1 cellular context compared by ENCODE assay signal in the genomic region with DNA sequence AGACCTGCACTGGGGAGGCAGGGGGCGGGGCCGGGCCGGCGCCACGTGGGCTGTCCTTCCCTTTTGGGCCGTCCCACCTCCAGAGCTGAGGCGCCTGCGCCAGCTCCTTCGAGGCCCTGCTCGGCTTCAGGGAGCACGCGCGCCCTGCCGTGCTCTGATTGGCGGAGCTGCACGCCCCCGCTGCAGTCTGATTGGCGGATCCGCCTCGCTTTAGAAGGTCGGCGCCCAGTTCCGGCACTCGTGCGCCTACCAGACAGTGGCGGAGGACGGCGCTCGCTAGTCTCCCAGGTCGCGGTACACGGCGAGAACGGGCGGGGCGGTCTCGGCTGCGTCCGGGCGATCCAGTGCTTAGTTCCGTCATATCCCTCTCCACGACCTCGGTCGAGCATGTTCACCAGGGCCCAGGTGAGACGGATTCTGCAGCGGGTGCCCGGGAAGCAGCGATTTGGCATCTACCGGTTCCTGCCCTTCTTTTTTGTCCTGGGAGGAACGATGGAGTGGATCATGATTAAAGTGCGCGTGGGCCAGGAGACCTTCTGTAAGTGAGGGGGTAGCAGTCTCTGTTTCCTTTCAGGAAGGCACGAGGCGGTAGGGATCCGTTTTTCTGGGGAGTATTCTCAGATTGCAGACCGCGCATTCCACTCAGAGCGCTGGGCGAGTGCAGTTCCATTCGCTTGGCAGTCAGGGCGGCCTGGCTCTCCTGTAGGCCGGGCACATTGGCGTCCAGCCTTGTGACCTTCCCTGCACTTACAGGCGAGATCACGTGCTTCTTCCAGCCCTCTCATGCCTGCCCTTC.
TF ChIP-seq lines count a peak whose summit lies in the region.

A gene with protein sequence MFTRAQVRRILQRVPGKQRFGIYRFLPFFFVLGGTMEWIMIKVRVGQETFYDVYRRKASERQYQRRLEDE (plus strand): TSS at position 237 of the 796 bp plus-strand sequence. CDS start 151 bp downstream, at position 388.

TF ChIP-seq in H1, 55 proteins besides CTCF, POLR2A, EP300 and RAD21 (continues in another document):
- TF ChIP-seq TAF1 (IDR thresholded peaks at IDR 0.05; ENCODE audit: low read depth, low read length) (peak; percentile 96), CBX8 (IDR thresholded peaks at IDR 0.05; ENCODE audit: borderline replicate concordance, low read depth, low read length) (no peak), EZH2 (IDR thresholded peaks at IDR 0.05; ENCODE audit: low read depth, low read length, severe bottlenecking) (no peak), BCL11A (IDR thresholded peaks at IDR 0.05; ENCODE audit: low read depth in 2 of 2, low read length in 2 of 2) (no peak), SP4 (IDR thresholded peaks at IDR 0.05; ENCODE audit: low read length) (no peak), CHD1 (IDR thresholded peaks at IDR 0.05; ENCODE audit: low read depth, low read length) (no peak), SP2 (IDR thresholded peaks at IDR 0.05; ENCODE audit: low read length) (no peak), KDM5A (IDR thresholded peaks at IDR 0.05; ENCODE audit: low read length) (0 out of 2 replicates have a peak, but pooled peaks have one; percentile 44), SP1 (IDR thresholded peaks at IDR 0.05; ENCODE audit: low read depth, low read length) (peak; percentile 80; the same call in 1 of the 2 replicates), HDAC6 (IDR thresholded peaks at IDR 0.05; ENCODE audit: low read depth, low read length) (no peak), NRF1 (IDR thresholded peaks at IDR 0.05; ENCODE audit: low read depth, low read length) (peak; percentile 87), RBBP5 (IDR thresholded peaks at IDR 0.05; ENCODE audit: borderline replicate concordance, low read depth, low read length) (peak; percentile 73), FOSL1 (IDR thresholded peaks at IDR 0.05; ENCODE audit: insufficient read depth, low read depth, low read length) (no peak), KDM1A (IDR thresholded peaks at IDR 0.05; ENCODE audit: borderline replicate concordance, low read length) (no peak), RXRA (IDR thresholded peaks at IDR 0.05; ENCODE audit: insufficient read depth, low read depth, low read length) (no peak), POLR2AphosphoS5 (IDR thresholded peaks at IDR 0.05; ENCODE audit: low read depth, low read length) (peak; percentile 95), BACH1 (IDR thresholded peaks at IDR 0.05; ENCODE audit: low read length) (peak; percentile 13; the same call in 1 of the 2 replicates), SIN3A (conservative IDR thresholded peaks at IDR 0.05 in 1 of 2, IDR thresholded peaks at IDR 0.05 in 1 of 2; ENCODE audit: low read depth in 1 of 2, low read length in 2 of 2) (peak in 1 of 2 experiments; percentile 46; a peak in 1 of 4 replicates), TAF7 (optimal IDR thresholded peaks at IDR 0.05; ENCODE audit: borderline replicate concordance, low read depth, low read length) (peak; percentile 90), JUND (IDR thresholded peaks at IDR 0.05; ENCODE audit: low read length) (no peak), YY1 (IDR thresholded peaks at IDR 0.05; ENCODE audit: low read depth, low read length) (no peak), CHD2 (IDR thresholded peaks at IDR 0.05; ENCODE audit: low read length) (peak; percentile 68), GABPA (IDR thresholded peaks at IDR 0.05; ENCODE audit: borderline replicate concordance, insufficient read depth, low read length) (no peak; the same call in 1 of the 2 replicates), KDM4A (IDR thresholded peaks at IDR 0.05; ENCODE audit: low read depth, low read length, severe bottlenecking) (peak; percentile 54), SRF (IDR thresholded peaks at IDR 0.05; ENCODE audit: low read depth, low read length) (no peak), RFX5 (IDR thresholded peaks at IDR 0.05; ENCODE audit: borderline replicate concordance, low read depth, low read length) (no peak), EGR1 (IDR thresholded peaks at IDR 0.05; ENCODE audit: borderline replicate concordance, low read depth, low read length) (peak; percentile 100), POU5F1 (IDR thresholded peaks at IDR 0.05; ENCODE audit: low read depth, low read length) (no peak), NANOG (IDR thresholded peaks at IDR 0.05; ENCODE audit: insufficient read depth, low read depth, low read length, poor library complexity, severe bottlenecking) (no peak), CREB1 (IDR thresholded peaks at IDR 0.05) (no peak; the same call in 1 of the 2 replicates), ZNF274 (IDR thresholded peaks at IDR 0.05; ENCODE audit: borderline replicate concordance, extremely low read depth, low read length) (no peak), MAFK (IDR thresholded peaks at IDR 0.05; ENCODE audit: low read depth, low read length) (no peak), SAP30 (IDR thresholded peaks at IDR 0.05; ENCODE audit: insufficient read depth, insufficient replicate concordance, low read length) (peak; percentile 67), CBX5 (IDR thresholded peaks at IDR 0.05; ENCODE audit: low read depth, low read length) (no peak), ASH2L (IDR thresholded peaks at IDR 0.05; ENCODE audit: low read length) (peak; percentile 86), SIX5 (IDR thresholded peaks at IDR 0.05; ENCODE audit: low read depth, low read length) (no peak), CTBP2 (IDR thresholded peaks at IDR 0.05; ENCODE audit: borderline replicate concordance, insufficient read depth, insufficient read length, low read length) (no peak), GTF2F1 (IDR thresholded peaks at IDR 0.05; ENCODE audit: borderline replicate concordance, low read depth, low read length) (peak; percentile 90), TBP (IDR thresholded peaks at IDR 0.05; ENCODE audit: low read depth, low read length) (peak; percentile 95), HDAC2 (IDR thresholded peaks at IDR 0.05; ENCODE audit: borderline replicate concordance in 1 of 2, low read depth in 2 of 2, low read length in 2 of 2) (no peak), JUN (IDR thresholded peaks at IDR 0.05; ENCODE audit: low read depth, low read length) (no peak), TCF12 (IDR thresholded peaks at IDR 0.05; ENCODE audit: low read depth, low read length) (no peak), TEAD4 (IDR thresholded peaks at IDR 0.05; ENCODE audit: low read depth, low read length) (no peak), RNF2 (IDR thresholded peaks at IDR 0.05; ENCODE audit: borderline replicate concordance, low read depth, low read length, missing control alignments, poor library complexity, severe bottlenecking) (no peak), SIRT6 (IDR thresholded peaks at IDR 0.05; ENCODE audit: low read length) (no peak), CEBPB (IDR thresholded peaks at IDR 0.05; ENCODE audit: low read depth, low read length) (no peak), SUZ12 (IDR thresholded peaks at IDR 0.05; ENCODE audit: low read length) (no peak), BRCA1 (IDR thresholded peaks at IDR 0.05; ENCODE audit: low read depth, low read length) (no peak)
- TF ChIP-seq, protein P1, sequence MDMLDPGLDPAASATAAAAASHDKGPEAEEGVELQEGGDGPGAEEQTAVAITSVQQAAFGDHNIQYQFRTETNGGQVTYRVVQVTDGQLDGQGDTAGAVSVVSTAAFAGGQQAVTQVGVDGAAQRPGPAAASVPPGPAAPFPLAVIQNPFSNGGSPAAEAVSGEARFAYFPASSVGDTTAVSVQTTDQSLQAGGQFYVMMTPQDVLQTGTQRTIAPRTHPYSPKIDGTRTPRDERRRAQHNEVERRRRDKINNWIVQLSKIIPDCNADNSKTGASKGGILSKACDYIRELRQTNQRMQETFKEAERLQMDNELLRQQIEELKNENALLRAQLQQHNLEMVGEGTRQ (IDR thresholded peaks at IDR 0.05; ENCODE audit: low read length): peak; percentile 85
- TF ChIP-seq, protein P2, sequence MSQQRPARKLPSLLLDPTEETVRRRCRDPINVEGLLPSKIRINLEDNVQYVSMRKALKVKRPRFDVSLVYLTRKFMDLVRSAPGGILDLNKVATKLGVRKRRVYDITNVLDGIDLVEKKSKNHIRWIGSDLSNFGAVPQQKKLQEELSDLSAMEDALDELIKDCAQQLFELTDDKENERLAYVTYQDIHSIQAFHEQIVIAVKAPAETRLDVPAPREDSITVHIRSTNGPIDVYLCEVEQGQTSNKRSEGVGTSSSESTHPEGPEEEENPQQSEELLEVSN (IDR thresholded peaks at IDR 0.05): peak; percentile 95
- TF ChIP-seq, protein P3, sequence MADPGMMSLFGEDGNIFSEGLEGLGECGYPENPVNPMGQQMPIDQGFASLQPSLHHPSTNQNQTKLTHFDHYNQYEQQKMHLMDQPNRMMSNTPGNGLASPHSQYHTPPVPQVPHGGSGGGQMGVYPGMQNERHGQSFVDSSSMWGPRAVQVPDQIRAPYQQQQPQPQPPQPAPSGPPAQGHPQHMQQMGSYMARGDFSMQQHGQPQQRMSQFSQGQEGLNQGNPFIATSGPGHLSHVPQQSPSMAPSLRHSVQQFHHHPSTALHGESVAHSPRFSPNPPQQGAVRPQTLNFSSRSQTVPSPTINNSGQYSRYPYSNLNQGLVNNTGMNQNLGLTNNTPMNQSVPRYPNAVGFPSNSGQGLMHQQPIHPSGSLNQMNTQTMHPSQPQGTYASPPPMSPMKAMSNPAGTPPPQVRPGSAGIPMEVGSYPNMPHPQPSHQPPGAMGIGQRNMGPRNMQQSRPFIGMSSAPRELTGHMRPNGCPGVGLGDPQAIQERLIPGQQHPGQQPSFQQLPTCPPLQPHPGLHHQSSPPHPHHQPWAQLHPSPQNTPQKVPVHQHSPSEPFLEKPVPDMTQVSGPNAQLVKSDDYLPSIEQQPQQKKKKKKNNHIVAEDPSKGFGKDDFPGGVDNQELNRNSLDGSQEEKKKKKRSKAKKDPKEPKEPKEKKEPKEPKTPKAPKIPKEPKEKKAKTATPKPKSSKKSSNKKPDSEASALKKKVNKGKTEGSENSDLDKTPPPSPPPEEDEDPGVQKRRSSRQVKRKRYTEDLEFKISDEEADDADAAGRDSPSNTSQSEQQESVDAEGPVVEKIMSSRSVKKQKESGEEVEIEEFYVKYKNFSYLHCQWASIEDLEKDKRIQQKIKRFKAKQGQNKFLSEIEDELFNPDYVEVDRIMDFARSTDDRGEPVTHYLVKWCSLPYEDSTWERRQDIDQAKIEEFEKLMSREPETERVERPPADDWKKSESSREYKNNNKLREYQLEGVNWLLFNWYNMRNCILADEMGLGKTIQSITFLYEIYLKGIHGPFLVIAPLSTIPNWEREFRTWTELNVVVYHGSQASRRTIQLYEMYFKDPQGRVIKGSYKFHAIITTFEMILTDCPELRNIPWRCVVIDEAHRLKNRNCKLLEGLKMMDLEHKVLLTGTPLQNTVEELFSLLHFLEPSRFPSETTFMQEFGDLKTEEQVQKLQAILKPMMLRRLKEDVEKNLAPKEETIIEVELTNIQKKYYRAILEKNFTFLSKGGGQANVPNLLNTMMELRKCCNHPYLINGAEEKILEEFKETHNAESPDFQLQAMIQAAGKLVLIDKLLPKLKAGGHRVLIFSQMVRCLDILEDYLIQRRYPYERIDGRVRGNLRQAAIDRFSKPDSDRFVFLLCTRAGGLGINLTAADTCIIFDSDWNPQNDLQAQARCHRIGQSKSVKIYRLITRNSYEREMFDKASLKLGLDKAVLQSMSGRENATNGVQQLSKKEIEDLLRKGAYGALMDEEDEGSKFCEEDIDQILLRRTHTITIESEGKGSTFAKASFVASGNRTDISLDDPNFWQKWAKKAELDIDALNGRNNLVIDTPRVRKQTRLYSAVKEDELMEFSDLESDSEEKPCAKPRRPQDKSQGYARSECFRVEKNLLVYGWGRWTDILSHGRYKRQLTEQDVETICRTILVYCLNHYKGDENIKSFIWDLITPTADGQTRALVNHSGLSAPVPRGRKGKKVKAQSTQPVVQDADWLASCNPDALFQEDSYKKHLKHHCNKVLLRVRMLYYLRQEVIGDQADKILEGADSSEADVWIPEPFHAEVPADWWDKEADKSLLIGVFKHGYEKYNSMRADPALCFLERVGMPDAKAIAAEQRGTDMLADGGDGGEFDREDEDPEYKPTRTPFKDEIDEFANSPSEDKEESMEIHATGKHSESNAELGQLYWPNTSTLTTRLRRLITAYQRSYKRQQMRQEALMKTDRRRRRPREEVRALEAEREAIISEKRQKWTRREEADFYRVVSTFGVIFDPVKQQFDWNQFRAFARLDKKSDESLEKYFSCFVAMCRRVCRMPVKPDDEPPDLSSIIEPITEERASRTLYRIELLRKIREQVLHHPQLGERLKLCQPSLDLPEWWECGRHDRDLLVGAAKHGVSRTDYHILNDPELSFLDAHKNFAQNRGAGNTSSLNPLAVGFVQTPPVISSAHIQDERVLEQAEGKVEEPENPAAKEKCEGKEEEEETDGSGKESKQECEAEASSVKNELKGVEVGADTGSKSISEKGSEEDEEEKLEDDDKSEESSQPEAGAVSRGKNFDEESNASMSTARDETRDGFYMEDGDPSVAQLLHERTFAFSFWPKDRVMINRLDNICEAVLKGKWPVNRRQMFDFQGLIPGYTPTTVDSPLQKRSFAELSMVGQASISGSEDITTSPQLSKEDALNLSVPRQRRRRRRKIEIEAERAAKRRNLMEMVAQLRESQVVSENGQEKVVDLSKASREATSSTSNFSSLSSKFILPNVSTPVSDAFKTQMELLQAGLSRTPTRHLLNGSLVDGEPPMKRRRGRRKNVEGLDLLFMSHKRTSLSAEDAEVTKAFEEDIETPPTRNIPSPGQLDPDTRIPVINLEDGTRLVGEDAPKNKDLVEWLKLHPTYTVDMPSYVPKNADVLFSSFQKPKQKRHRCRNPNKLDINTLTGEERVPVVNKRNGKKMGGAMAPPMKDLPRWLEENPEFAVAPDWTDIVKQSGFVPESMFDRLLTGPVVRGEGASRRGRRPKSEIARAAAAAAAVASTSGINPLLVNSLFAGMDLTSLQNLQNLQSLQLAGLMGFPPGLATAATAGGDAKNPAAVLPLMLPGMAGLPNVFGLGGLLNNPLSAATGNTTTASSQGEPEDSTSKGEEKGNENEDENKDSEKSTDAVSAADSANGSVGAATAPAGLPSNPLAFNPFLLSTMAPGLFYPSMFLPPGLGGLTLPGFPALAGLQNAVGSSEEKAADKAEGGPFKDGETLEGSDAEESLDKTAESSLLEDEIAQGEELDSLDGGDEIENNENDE (IDR thresholded peaks at IDR 0.05; ENCODE audit: insufficient replicate concordance, low read length): no peak
- TF ChIP-seq, protein P4, sequence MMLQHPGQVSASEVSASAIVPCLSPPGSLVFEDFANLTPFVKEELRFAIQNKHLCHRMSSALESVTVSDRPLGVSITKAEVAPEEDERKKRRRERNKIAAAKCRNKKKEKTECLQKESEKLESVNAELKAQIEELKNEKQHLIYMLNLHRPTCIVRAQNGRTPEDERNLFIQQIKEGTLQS (IDR thresholded peaks at IDR 0.05; ENCODE audit: insufficient read depth, low read depth, low read length): 0 out of 2 replicates have a peak, but pooled peaks have one; percentile 61
- TF ChIP-seq, protein P5, sequence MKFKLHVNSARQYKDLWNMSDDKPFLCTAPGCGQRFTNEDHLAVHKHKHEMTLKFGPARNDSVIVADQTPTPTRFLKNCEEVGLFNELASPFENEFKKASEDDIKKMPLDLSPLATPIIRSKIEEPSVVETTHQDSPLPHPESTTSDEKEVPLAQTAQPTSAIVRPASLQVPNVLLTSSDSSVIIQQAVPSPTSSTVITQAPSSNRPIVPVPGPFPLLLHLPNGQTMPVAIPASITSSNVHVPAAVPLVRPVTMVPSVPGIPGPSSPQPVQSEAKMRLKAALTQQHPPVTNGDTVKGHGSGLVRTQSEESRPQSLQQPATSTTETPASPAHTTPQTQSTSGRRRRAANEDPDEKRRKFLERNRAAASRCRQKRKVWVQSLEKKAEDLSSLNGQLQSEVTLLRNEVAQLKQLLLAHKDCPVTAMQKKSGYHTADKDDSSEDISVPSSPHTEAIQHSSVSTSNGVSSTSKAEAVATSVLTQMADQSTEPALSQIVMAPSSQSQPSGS (IDR thresholded peaks at IDR 0.05; ENCODE audit: low read length): 0 out of 2 replicates have a peak, but pooled peaks have one; percentile 69
- TF ChIP-seq, protein P6, sequence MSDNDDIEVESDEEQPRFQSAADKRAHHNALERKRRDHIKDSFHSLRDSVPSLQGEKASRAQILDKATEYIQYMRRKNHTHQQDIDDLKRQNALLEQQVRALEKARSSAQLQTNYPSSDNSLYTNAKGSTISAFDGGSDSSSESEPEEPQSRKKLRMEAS (IDR thresholded peaks at IDR 0.05): peak; percentile 98
